ENCODE assay signal across 8 cellular contexts in genomic region chr16:70065746-70066658, GRCh38. TPM values are rescaled to one million over a fixed set of nuclear protein-coding genes. Genes with fewer than 3 reads are reported as not detected.
DNase-seq lines count a peak whose midpoint lies in the region; ATAC-seq and TF ChIP-seq lines count a peak whose summit lies in the region.
"Not testable (repeated sequence)": the region's sequence is repeated elsewhere in the genome, so short reads cannot be mapped to it uniquely, and the experiment has no call there.

No MANE protein-coding gene starts in this region.

- CTCF ChIA-PET in activated naive CD4-positive, alpha-beta T cell treated with anti-CD3 and anti-CD28 coated beads, Interleukin-2, amount 10 ng/mL, durations not matched to agents 7 days and 5 days (lab: Charles Lee), result not testable (repeated sequence)

- not testable (repeated sequence) for H3K36me3 Mint-ChIP-seq in activated naive CD4-positive, alpha-beta T cell treated with anti-CD3 and anti-CD28 coated beads, Interleukin-2, amount 10 ng/mL, durations not matched to agents 7 days and 5 days

- peak; percentile 22 for TF ChIP-seq POLR2A in GM10847 (IDR thresholded peaks at IDR 0.05; ENCODE audit: extremely low read depth, insufficient read length)

- peaks cover 15% of the 10 kb centered on the region for H3K4me1 Mint-ChIP-seq in activated naive CD4-positive, alpha-beta T cell treated with anti-CD3 and anti-CD28 coated beads, Interleukin-2, amount 10 ng/mL, durations not matched to agents 7 days and 5 days

- peak; percentile 85 for ATAC-seq in HG02623 (IDR thresholded peaks at IDR 0.05; ENCODE audit: unreplicated experiment)

- peak overlapping the region; percentile 82 for H3K27ac Mint-ChIP-seq in activated naive CD4-positive, alpha-beta T cell treated with anti-CD3 and anti-CD28 coated beads, Interleukin-2, amount 10 ng/mL, durations not matched to agents 7 days and 5 days

- not testable (repeated sequence) for H3K27me3 Mint-ChIP-seq in activated naive CD4-positive, alpha-beta T cell treated with anti-CD3 and anti-CD28 coated beads, Interleukin-2, amount 10 ng/mL, durations not matched to agents 7 days and 5 days

- H3K4me3 Mint-ChIP-seq in activated naive CD4-positive, alpha-beta T cell treated with anti-CD3 and anti-CD28 coated beads, Interleukin-2, amount 10 ng/mL, durations not matched to agents 7 days and 5 days, result peak overlapping the region; percentile 81

- H3K9me3 Mint-ChIP-seq in activated naive CD4-positive, alpha-beta T cell treated with anti-CD3 and anti-CD28 coated beads, Interleukin-2, amount 10 ng/mL, durations not matched to agents 7 days and 5 days, result not testable (repeated sequence)

- DNase-seq in NCI-H1048 (lab: John Stamatoyannopoulos, UW) (peak; percentile 57), SK-N-DZ (ENCODE audit: low spot score) (peak; percentile 82), germinal center (ENCODE audit: low spot score) (peak; percentile 92), nucleus accumbens (lab: John Stamatoyannopoulos, UW) (peak in 54 of 56 donors; percentile 19 to 89 (median 66)), superior temporal gyrus (ENCODE audit: extremely low spot score) (peak; percentile 72)
- DNase-seq in activated naive CD4-positive, alpha-beta T cell treated with anti-CD3 and anti-CD28 coated beads, Interleukin-2, amount 10 ng/mL, durations not matched to agents 7 days and 5 days, result peak; percentile 95

RNA-seq across cellular contexts. Expression of gene PDPR, which starts 48.1 kb away (rescaled TPM):
- 13.3 and 21.6 TPM in 2 replicates for polyA plus RNA-seq in SK-N-DZ (2014; cell fraction: cytosol; rRNA removed)
- polyA plus RNA-seq in SK-N-DZ (2014; cell fraction: nucleus; rRNA removed), result 20.2 and 35.6 TPM in 2 replicates

Comparison
In these comparisons a context has a peak if more than half of its experiments do, and no peak if none do; other contexts are left out.
1. Peak in every context shown above with its lines: DNase-seq and ATAC-seq.